ENCODE assay signal across 9 cellular contexts in genomic region chr2:23460228-23460627, GRCh38.
A peak's percentile ranks its signal among the peaks of the same experiment; 100 is the strongest.
DNase-seq lines count a peak whose midpoint lies in the region; ATAC-seq and TF ChIP-seq lines count a peak whose summit lies in the region.
"Had no signal": no experiment of that assay in that cellular context is flagged by ENCODE, and none has a peak within 500 bp of the region (broad histone marks: within the 10 kb centered on the region; RNA-seq: fewer than 3 reads in every experiment).

No MANE protein-coding gene starts in this region.

- no peak overlapping the region for H3K4me3 ChIP-seq in astrocyte of the spinal cord (ENCODE audit: low read depth, low read length)
- H3K4me3 ChIP-seq: SJCRH30 had no signal

- TF ChIP-seq CTCF in astrocyte of the spinal cord (IDR thresholded peaks at IDR 0.05; ENCODE audit: low read depth, low read length) (peak; percentile 76), progenitor cell of endocrine pancreas (IDR thresholded peaks at IDR 0.05; ENCODE audit: unreplicated experiment) (peak; percentile 36)

- peak; percentile 49 for ATAC-seq in HG03025 (IDR thresholded peaks at IDR 0.05; ENCODE audit: low FRiP score, unreplicated experiment)
- ATAC-seq in effector memory CD8-positive, alpha-beta T cell (replicated peaks) = no peak

- in situ Hi-C loops in astrocyte of the spinal cord (cut with HindIII; ENCODE audit: low sequenced_read_pairs) = no loop called here

- no peak overlapping the region for H3K4me3 Mint-ChIP-seq in progenitor cell of endocrine pancreas (ENCODE audit: low read depth)
- no peak overlapping the region for H3K4me3 Mint-ChIP-seq in effector memory CD8-positive, alpha-beta T cell

- H3K27ac Mint-ChIP-seq in progenitor cell of endocrine pancreas = no peak overlapping the region
- no peak overlapping the region for H3K27ac Mint-ChIP-seq in effector memory CD8-positive, alpha-beta T cell

- DNase-seq in DMS53 (lab: John Stamatoyannopoulos, UW) (peak; percentile 33), DMS53 treated with DMSO at 0.1 percent for 48 hours (lab: John Stamatoyannopoulos, UW; ENCODE audit: unreplicated experiment) (no peak), astrocyte of the spinal cord (ENCODE audit: low read depth, low spot score) (peak; percentile 39), progenitor cell of endocrine pancreas (ENCODE audit: low spot score, unreplicated experiment) (no peak), 8988T (no peak)
- DNase-seq in effector memory CD8-positive, alpha-beta T cell = no peak
- DNase-seq in activated CD4-positive, CD25-positive, alpha-beta regulatory T cell (lab: John Stamatoyannopoulos, UW) = no peak

- H3K9me3 Mint-ChIP-seq in progenitor cell of endocrine pancreas (ENCODE audit: low read depth) = no peaks in the 10 kb centered on the region
- no peaks in the 10 kb centered on the region for H3K9me3 Mint-ChIP-seq in effector memory CD8-positive, alpha-beta T cell

- H3K36me3 Mint-ChIP-seq in progenitor cell of endocrine pancreas (ENCODE audit: insufficient read depth) = no peaks in the 10 kb centered on the region
- H3K36me3 Mint-ChIP-seq in effector memory CD8-positive, alpha-beta T cell (ENCODE audit: insufficient read depth) = no peaks in the 10 kb centered on the region

- peaks cover 10% of the 10 kb centered on the region for H3K27me3 Mint-ChIP-seq in progenitor cell of endocrine pancreas
- H3K27me3 Mint-ChIP-seq in effector memory CD8-positive, alpha-beta T cell = peaks cover 9 to 18% of the 10 kb centered on the region in 2 donors

- H3K4me1 Mint-ChIP-seq in progenitor cell of endocrine pancreas (ENCODE audit: low read depth) = peaks cover 1% of the 10 kb centered on the region
- H3K4me1 Mint-ChIP-seq in effector memory CD8-positive, alpha-beta T cell (ENCODE audit: low read depth in 2 of 2) = no peaks in the 10 kb centered on the region

Comparison
In these comparisons a context has a peak if more than half of its experiments do, and no peak if none do; other contexts are left out.
1. DNase-seq: peak in DMS53 (single experiment) and astrocyte of the spinal cord (single experiment); none in DMS53 treated with DMSO at 0.1 percent for 48 hours (single experiment), progenitor cell of endocrine pancreas (single experiment), effector memory CD8-positive, alpha-beta T cell (0 of 3), 8988T (single experiment) and activated CD4-positive, CD25-positive, alpha-beta regulatory T cell (0 of 4).